ENCODE assay signal across 10 cellular contexts in genomic region chr2:237743561-237744269, GRCh38. TPM values are rescaled to one million over a fixed set of nuclear protein-coding genes. Genes with fewer than 3 reads are reported as not detected.
DNase-seq lines count a peak whose midpoint lies in the region; ATAC-seq and TF ChIP-seq lines count a peak whose summit lies in the region.
"Had no signal": no experiment of that assay in that cellular context is flagged by ENCODE, and none has a peak within 500 bp of the region (broad histone marks: within the 10 kb centered on the region; RNA-seq: fewer than 3 reads in every experiment).

No MANE protein-coding gene starts in this region.

- DNase-seq in activated CD8-positive, alpha-beta memory T cell treated with anti-CD3 and anti-CD28 coated beads for 24 hours = peak; percentile 52
- DNase-seq in activated CD8-positive, alpha-beta memory T cell treated with anti-CD3 and anti-CD28 coated beads, Interleukin-2, amount 50 U/mL, for 48 hours = no peak
- no peak for DNase-seq in activated CD8-positive, alpha-beta T cell treated with anti-CD3 and anti-CD28 coated beads, Interleukin-2, amount 10 ng/mL, durations not matched to agents 7 days and 5 days
- peak; percentile 43 for DNase-seq in islet precursor cell
- no peak for DNase-seq in thyroid gland
- DNase-seq in glomerular visceral epithelial cell (ENCODE audit: extremely low spot score) = no peak
- DNase-seq: SJCRH30; stimulated activated CD4-positive, alpha-beta T cell treated with anti-CD3 and anti-CD28 coated beads, Interleukin-2, amount 100 ng/mL, for 24 hours had no signal

- peak in 1 of 6 experiments; percentile 12 for TF ChIP-seq CTCF in thyroid gland (IDR thresholded peaks at IDR 0.05)

- H3K27me3 Mint-ChIP-seq in activated CD8-positive, alpha-beta T cell treated with anti-CD3 and anti-CD28 coated beads, Interleukin-2, amount 10 ng/mL, durations not matched to agents 7 days and 5 days (ENCODE audit: low read depth) = no peaks in the 10 kb centered on the region

- H3K4me1 ChIP-seq in thyroid gland = peaks cover 4 to 39% of the 10 kb centered on the region in 2 donors
- H3K4me1 ChIP-seq: SJCRH30 had no signal

- no peak for ATAC-seq in activated CD8-positive, alpha-beta T cell treated with anti-CD3 and anti-CD28 coated beads, Interleukin-2, amount 10 ng/mL, durations not matched to agents 7 days and 5 days
- ATAC-seq in GM19463 (IDR thresholded peaks at IDR 0.05; ENCODE audit: unreplicated experiment) (no peak), HG03108 (IDR thresholded peaks at IDR 0.05; ENCODE audit: unreplicated experiment) (no peak)

- peaks cover 0 to under 1% of the 10 kb centered on the region in 2 donors for H3K36me3 ChIP-seq in thyroid gland

- H3K9me3 Mint-ChIP-seq in activated CD8-positive, alpha-beta T cell treated with anti-CD3 and anti-CD28 coated beads, Interleukin-2, amount 10 ng/mL, durations not matched to agents 7 days and 5 days (ENCODE audit: insufficient read depth) = no peaks in the 10 kb centered on the region

- no peaks in the 10 kb centered on the region for H3K27me3 ChIP-seq in thyroid gland
- H3K27me3 ChIP-seq: SJCRH30 had no signal

- H3K4me1 Mint-ChIP-seq in activated CD8-positive, alpha-beta T cell treated with anti-CD3 and anti-CD28 coated beads, Interleukin-2, amount 10 ng/mL, durations not matched to agents 7 days and 5 days (ENCODE audit: low read depth) = peaks cover 24% of the 10 kb centered on the region

- TF ChIP-seq POLR2A in thyroid gland (IDR thresholded peaks at IDR 0.05) = no peak

- POLR2A ChIA-PET in activated CD8-positive, alpha-beta T cell treated with anti-CD3 and anti-CD28 coated beads, Interleukin-2, amount 10 ng/mL, durations not matched to agents 7 days and 5 days (lab: Charles Lee) = interaction anchor here (0.6 kb wide), 1 partner anchor 49 kb away, joined by 3 read pairs; no protein-coding TSS in a partner anchor

- H3K27ac Mint-ChIP-seq in activated CD8-positive, alpha-beta T cell treated with anti-CD3 and anti-CD28 coated beads, Interleukin-2, amount 10 ng/mL, durations not matched to agents 7 days and 5 days = peak overlapping the region; percentile 53

- H3K4me3 Mint-ChIP-seq in activated CD8-positive, alpha-beta T cell treated with anti-CD3 and anti-CD28 coated beads, Interleukin-2, amount 10 ng/mL, durations not matched to agents 7 days and 5 days = no peak overlapping the region

- H3K4me3 ChIP-seq in thyroid gland (replicated peaks in 1 of 3) = no peak overlapping the region
- H3K4me3 ChIP-seq: SJCRH30 had no signal

- CTCF ChIA-PET in activated CD8-positive, alpha-beta T cell treated with anti-CD3 and anti-CD28 coated beads, Interleukin-2, amount 10 ng/mL, durations not matched to agents 7 days and 5 days (lab: Charles Lee) = interaction anchor here (0.8 to 8.3 kb wide), 11 partner anchors 11 to 231 kb away, joined by 3 to 172 read pairs (median 14); no protein-coding TSS in a partner anchor

- H3K27ac ChIP-seq in thyroid gland = peak overlapping the region in 2 of 3 donors; percentile 8 to 41
- H3K27ac ChIP-seq: SJCRH30 had no signal

- no peaks in the 10 kb centered on the region for H3K9me3 ChIP-seq in thyroid gland
- H3K9me3 ChIP-seq: SJCRH30 had no signal

- intact Hi-C loops in thyroid gland (cut with DNase I) = loop anchor here (5.0 to 10.0 kb wide), 2 partner anchors 161 to 229 kb away; no protein-coding TSS in a partner anchor

- WGBS in thyroid gland, 2 donors = 78% methylated on average over 12 of the region's 12 CpGs

- H3K36me3 Mint-ChIP-seq in activated CD8-positive, alpha-beta T cell treated with anti-CD3 and anti-CD28 coated beads, Interleukin-2, amount 10 ng/mL, durations not matched to agents 7 days and 5 days (ENCODE audit: low read depth) = peaks cover 45% of the 10 kb centered on the region

RNA-seq across cellular contexts. Expression of gene RBM44, which starts 54.9 kb away (rescaled TPM):
- under 1 TPM; 0.37 to 0.73 TPM for total RNA-seq in activated CD8-positive, alpha-beta T cell treated with anti-CD3 and anti-CD28 coated beads, Interleukin-2, amount 10 ng/mL, durations not matched to agents 7 days and 5 days
- 1 to 10 TPM in 3 of 4 donors, under 1 TPM in 1; 0.89 to 4.1 (median 1.5) TPM for total RNA-seq in thyroid gland

Comparison
In these comparisons a context has a peak if more than half of its experiments do, and no peak if none do; other contexts are left out.
1. DNase-seq: peak in activated CD8-positive, alpha-beta memory T cell treated with anti-CD3 and anti-CD28 coated beads for 24 hours (single experiment) and islet precursor cell (single experiment); none in activated CD8-positive, alpha-beta memory T cell treated with anti-CD3 and anti-CD28 coated beads, Interleukin-2, amount 50 U/mL, for 48 hours (single experiment), activated CD8-positive, alpha-beta T cell treated with anti-CD3 and anti-CD28 coated beads, Interleukin-2, amount 10 ng/mL, durations not matched to agents 7 days and 5 days (single experiment), thyroid gland (0 of 2) and glomerular visceral epithelial cell (single experiment).